Comparison of ENCODE assay signal across 8 cellular contexts in the genomic region with DNA sequence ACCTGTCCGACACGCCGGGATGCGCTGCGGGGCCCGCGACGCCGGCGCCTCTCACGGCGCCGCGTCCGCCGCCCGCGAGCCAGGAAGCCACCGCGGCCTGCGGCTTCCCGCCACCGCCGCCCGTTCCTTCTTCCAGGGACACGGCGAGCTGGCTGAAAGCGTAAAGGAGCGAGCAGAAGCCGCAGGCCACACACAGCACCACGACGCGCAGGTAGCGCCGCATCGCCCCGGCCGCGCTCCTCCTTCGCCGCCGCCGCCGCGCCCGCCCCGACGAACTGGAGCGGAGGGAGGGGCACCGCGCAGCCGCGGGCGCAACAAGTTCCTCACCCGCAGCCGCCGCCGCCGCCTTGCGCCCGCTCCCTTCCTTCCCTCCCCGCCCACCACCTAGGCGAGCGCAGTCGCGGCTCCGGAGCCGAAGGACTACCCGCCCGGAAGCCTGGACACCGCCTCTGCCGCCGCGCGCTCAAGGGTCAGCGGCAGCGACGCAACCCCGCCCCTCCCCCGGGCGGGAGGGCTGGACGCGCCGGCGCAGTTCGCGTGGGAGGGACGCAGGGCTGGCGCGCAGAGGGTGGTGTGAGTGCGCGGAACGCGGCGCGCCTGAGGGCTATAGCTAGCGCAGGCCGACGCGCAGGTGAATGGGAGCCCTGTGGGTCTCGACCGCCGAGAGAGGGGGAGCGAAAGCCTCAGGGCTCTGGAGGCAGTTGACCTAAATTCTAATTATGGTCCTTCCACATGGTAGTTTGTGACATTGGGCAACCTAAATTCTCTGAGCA. TPM values are rescaled to one million over a fixed set of nuclear protein-coding genes. Genes with fewer than 3 reads are reported as not detected.
DNase-seq lines count a peak whose midpoint lies in the region; TF ChIP-seq lines count a peak whose summit lies in the region.

A gene with protein sequence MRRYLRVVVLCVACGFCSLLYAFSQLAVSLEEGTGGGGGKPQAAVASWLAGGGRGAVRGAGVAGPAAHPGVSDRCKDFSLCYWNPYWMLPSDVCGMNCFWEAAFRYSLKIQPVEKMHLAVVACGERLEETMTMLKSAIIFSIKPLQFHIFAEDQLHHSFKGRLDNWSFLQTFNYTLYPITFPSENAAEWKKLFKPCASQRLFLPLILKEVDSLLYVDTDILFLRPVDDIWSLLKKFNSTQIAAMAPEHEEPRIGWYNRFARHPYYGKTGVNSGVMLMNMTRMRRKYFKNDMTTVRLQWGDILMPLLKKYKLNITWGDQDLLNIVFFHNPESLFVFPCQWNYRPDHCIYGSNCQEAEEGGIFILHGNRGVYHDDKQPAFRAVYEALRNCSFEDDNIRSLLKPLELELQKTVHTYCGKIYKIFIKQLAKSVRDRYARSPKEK (minus strand): TSS at position 451 of the 773 bp plus-strand sequence. CDS start 228 bp downstream, at position 223.

- H3K9ac ChIP-seq in MM.1S (ENCODE audit: low read length), result peak within 1 kb of the TSS; percentile 60
- H3K9ac ChIP-seq in neuronal stem cell (ENCODE audit: low read depth, low read length, poor library complexity), result peak within 1 kb of the TSS; percentile 96
- peak within 1 kb of the TSS; percentile 63 to 87 (median 81) for H3K9ac ChIP-seq in subcutaneous abdominal adipose tissue (ENCODE audit: low read length in 5 of 5)

- H3K18ac ChIP-seq in neuronal stem cell (ENCODE audit: low read length), result peak within 1 kb of the TSS; percentile 97

- H3K9me2 ChIP-seq in MM.1S (replicated peaks; ENCODE audit: insufficient read depth, low read length), result no peaks in the 10 kb centered on the region

- DNase-seq in G401 (ENCODE audit: low spot score) (peak; percentile 91), HAP-1 (ENCODE audit: low spot score in 2 of 2) (peak; percentile 84 to 94), MM.1S (peak; percentile 96), SIG-M5 treated with dmso at 0.1 percent for 504 hours (lab: John Stamatoyannopoulos, UW; ENCODE audit: unreplicated experiment) (peak; percentile 91), foreskin melanocyte (peak; percentile 87), neuronal stem cell (ENCODE audit: low spot score) (peak; percentile 93)
- DNase-seq in activated naive CD4-positive, alpha-beta T cell (lab: John Stamatoyannopoulos, UW), result peak; percentile 30 to 74 (median 63)

- peak within 1 kb of the TSS; percentile 73 for H2AFZ ChIP-seq in MM.1S (ENCODE audit: low read length)
- H2AFZ ChIP-seq in neuronal stem cell (ENCODE audit: low read length), result peak within 1 kb of the TSS; percentile 90

- no peak within 1 kb of the TSS for H4K8ac ChIP-seq in neuronal stem cell (ENCODE audit: low read depth, low read length)

- H3K27ac ChIP-seq in MM.1S (ENCODE audit: low read length) (peak within 1 kb of the TSS; percentile 49; the same call in 1 of the 2 replicates), neuronal stem cell (replicated peaks; ENCODE audit: low read length) (peak within 1 kb of the TSS; percentile 91), subcutaneous abdominal adipose tissue (ENCODE audit: low read depth, low read length) (peak within 1 kb of the TSS; percentile 55)

- no peak within 1 kb of the TSS for H3K4ac ChIP-seq in neuronal stem cell (ENCODE audit: low read length)

- H3K4me2 ChIP-seq in MM.1S (ENCODE audit: low read depth, low read length), result peak within 1 kb of the TSS; percentile 93
- peak within 1 kb of the TSS; percentile 75 for H3K4me2 ChIP-seq in neuronal stem cell (ENCODE audit: insufficient read depth, low read length, poor library complexity, severe bottlenecking)

- H3K9me3 ChIP-seq in HAP-1, result no peaks in the 10 kb centered on the region
- H3K9me3 ChIP-seq in MM.1S (replicated peaks; ENCODE audit: insufficient read depth, low read length), result no peaks in the 10 kb centered on the region
- no peaks in the 10 kb centered on the region for H3K9me3 ChIP-seq in neuronal stem cell (replicated peaks in 1 of 2; ENCODE audit: control insufficient read depth in 2 of 2, insufficient read depth in 1 of 2, low read depth in 1 of 2, low read length in 2 of 2)
- H3K9me3 ChIP-seq in subcutaneous abdominal adipose tissue (ENCODE audit: control insufficient read depth in 5 of 5, low read length in 5 of 5), result no peaks in the 10 kb centered on the region

- H3K36me3 ChIP-seq in HAP-1 (replicated peaks) (no peaks in the 10 kb centered on the region), MM.1S (replicated peaks; ENCODE audit: insufficient read depth, low read length) (no peaks in the 10 kb centered on the region), neuronal stem cell (replicated peaks in 1 of 2; ENCODE audit: control insufficient read depth in 2 of 2, insufficient read depth in 2 of 2, low read length in 2 of 2) (no peaks in the 10 kb centered on the region), subcutaneous abdominal adipose tissue (ENCODE audit: control insufficient read depth in 5 of 5, insufficient read depth in 5 of 5, low read length in 5 of 5) (no peaks in the 10 kb centered on the region)

- H3K79me2 ChIP-seq in MM.1S (ENCODE audit: low read length), result peaks cover 43% of the 10 kb centered on the region

- no peak within 1 kb of the TSS for H4K91ac ChIP-seq in neuronal stem cell (ENCODE audit: low read depth, low read length, poor library complexity)

- H3K79me1 ChIP-seq in neuronal stem cell (ENCODE audit: low read depth, low read length), result no peaks in the 10 kb centered on the region

- H2BK12ac ChIP-seq in neuronal stem cell (ENCODE audit: low read length), result no peak within 1 kb of the TSS

- H2BK120ac ChIP-seq in neuronal stem cell (ENCODE audit: low read depth, low read length), result peak within 1 kb of the TSS; percentile 88

- no peak within 1 kb of the TSS for H3K14ac ChIP-seq in neuronal stem cell (ENCODE audit: low read length)

- in situ Hi-C loops in G401 (cut with HindIII; ENCODE audit: low sequenced_read_pairs) (no loop called here), HAP-1 (cut with MboI; ENCODE audit: low sequenced_read_pairs) (loop anchor here (5.0 to 25.0 kb wide), 2 partner anchors 88 to 418 kb away; no protein-coding TSS in a partner anchor)

- no peak within 1 kb of the TSS for H2AK5ac ChIP-seq in neuronal stem cell (ENCODE audit: low read depth, low read length)

- H2BK5ac ChIP-seq in neuronal stem cell (ENCODE audit: low read length), result peak within 1 kb of the TSS; percentile 83

- no peak for TF ChIP-seq CTCF in MM.1S (IDR thresholded peaks at IDR 0.05; ENCODE audit: low read length)

- no CpG with 5 or more reads among the region's 104 CpGs for WGBS in neuronal stem cell (ENCODE audit: extremely low coverage in 2 of 2, insufficient read length in 2 of 2, insufficient replicate concordance in 1 of 2), 2 donors

- peak within 1 kb of the TSS; percentile 56 for H3K4me3 ChIP-seq in HAP-1
- peak within 1 kb of the TSS; percentile 78 for H3K4me3 ChIP-seq in MM.1S (ENCODE audit: low read length)
- peak within 1 kb of the TSS; percentile 67 to 97 for H3K4me3 ChIP-seq in neuronal stem cell (ENCODE audit: low read length in 2 of 2)
- peak within 1 kb of the TSS; percentile 75 to 92 (median 80) for H3K4me3 ChIP-seq in subcutaneous abdominal adipose tissue (ENCODE audit: low read depth in 1 of 5, low read length in 5 of 5)

- no peaks in the 10 kb centered on the region for H4K20me1 ChIP-seq in MM.1S (ENCODE audit: insufficient read depth, low read length)

- H3K27me3 ChIP-seq in HAP-1 (ENCODE audit: low read depth) (no peaks in the 10 kb centered on the region), MM.1S (replicated peaks; ENCODE audit: insufficient read depth, low read length) (no peaks in the 10 kb centered on the region), neuronal stem cell (ENCODE audit: control insufficient read depth in 3 of 3, insufficient read depth in 3 of 3, low read depth in 1 of 3, low read length in 3 of 3) (no peaks in the 10 kb centered on the region), subcutaneous abdominal adipose tissue (ENCODE audit: control insufficient read depth in 5 of 5, insufficient read depth in 4 of 5, low read length in 5 of 5) (no peaks in the 10 kb centered on the region)

- H3K4me1 ChIP-seq in HAP-1 (peaks cover 21% of the 10 kb centered on the region), MM.1S (ENCODE audit: low read length) (no peaks in the 10 kb centered on the region; the same call in 1 of the 2 replicates), neuronal stem cell (ENCODE audit: control insufficient read depth in 2 of 2, insufficient read depth in 1 of 2, low read depth in 1 of 2, low read length in 2 of 2) (peaks cover 5 to 7% of the 10 kb centered on the region in 2 donors), subcutaneous abdominal adipose tissue (ENCODE audit: control insufficient read depth in 5 of 5, insufficient read depth in 5 of 5, low read length in 5 of 5) (peaks cover 0 to 21% (median 19%) of the 10 kb centered on the region in 5 donors)

- H3K23ac ChIP-seq in neuronal stem cell (ENCODE audit: low read depth, low read length, poor library complexity), result peak within 1 kb of the TSS; percentile 87

- no peak within 1 kb of the TSS for H2BK15ac ChIP-seq in neuronal stem cell (ENCODE audit: low read length)

- peaks cover 11% of the 10 kb centered on the region; the same call in 1 of the 2 replicates for H3F3A ChIP-seq in MM.1S (ENCODE audit: insufficient read depth, low read length)

RNA-seq across cellular contexts. Expression of the gene that starts here (rescaled TPM):
- total RNA-seq in G401 (2014; rRNA removed; shearing (Covaris generic)), result 6.2 and 16.0 TPM in 2 replicates
- 7.8 TPM for polyA plus RNA-seq in neuronal stem cell (2013, experiment 1 of 2)
- polyA plus RNA-seq in neuronal stem cell (2013, experiment 2 of 2), result 7.5 TPM

Comparison
In these comparisons a context has a peak if more than half of its experiments do, and no peak if none do; other contexts are left out.
1. Peak in every context shown above with its lines: DNase-seq, H3K4me3 ChIP-seq and H3K27ac ChIP-seq.